ENCODE assay signal across 11 cellular contexts in genomic region chr3:188051801-188052228, GRCh38.
A peak's percentile ranks its signal among the peaks of the same experiment; 100 is the strongest.
DNase-seq lines count a peak whose midpoint lies in the region; ATAC-seq and TF ChIP-seq lines count a peak whose summit lies in the region.
"Had no signal": no experiment of that assay in that cellular context is flagged by ENCODE, and none has a peak within 500 bp of the region (broad histone marks: within the 10 kb centered on the region; RNA-seq: fewer than 3 reads in every experiment).

No MANE protein-coding gene starts in this region.

- TF ChIP-seq CTCF in choroid plexus epithelial cell (conservative IDR thresholded peaks at IDR 0.05; ENCODE audit: low read depth, low read length): no peak

- 0 out of 2 replicates have a peak, but pooled peaks cover 4% of the 10 kb centered on the region for H3K9me3 ChIP-seq in BLaER1

- no peaks in the 10 kb centered on the region for H3K36me3 ChIP-seq in BLaER1

- H3K27ac ChIP-seq in BLaER1: peak overlapping the region; percentile 11; the same call in 1 of the 2 replicates

- H3K9ac ChIP-seq in BLaER1: no peak overlapping the region

- no peak overlapping the region for H3K4me2 ChIP-seq in BLaER1

- H3K27me3 ChIP-seq in BLaER1: no peaks in the 10 kb centered on the region

- DNase-seq in choroid plexus epithelial cell (ENCODE audit: low read depth) (peak; percentile 52), inferior parietal cortex (ENCODE audit: extremely low spot score) (peak; percentile 86), posterior vena cava (ENCODE audit: low spot score) (peak; percentile 89), SK-N-DZ (ENCODE audit: low spot score) (no peak)
- DNase-seq: immature natural killer cell; NCI-H748 treated with DMSO at 0.1 percent for 48 hours; stimulated activated CD4-positive, alpha-beta T cell treated with anti-CD3 and anti-CD28 coated beads, Interleukin-2, amount 100 ng/mL, for 24 hours had no signal

- H3K4me1 ChIP-seq in BLaER1: peaks cover 52% of the 10 kb centered on the region

- intact Hi-C loops in posterior vena cava (cut with DNase I): loop anchor here in 1 of 2 donors (5.0 to 10.0 kb wide), 2 partner anchors 173 to 305 kb away; partner anchors contain the start of gene BCL6

- H3K4me3 ChIP-seq in BLaER1 (no peak overlapping the region), choroid plexus epithelial cell (ENCODE audit: low read depth, low read length) (no peak overlapping the region)

- no peaks in the 10 kb centered on the region for H4K20me1 ChIP-seq in BLaER1

- ATAC-seq in GM21529 (IDR thresholded peaks at IDR 0.05; ENCODE audit: unreplicated experiment) (no peak), HG03378 (IDR thresholded peaks at IDR 0.05; ENCODE audit: unreplicated experiment) (no peak), HG02884 (IDR thresholded peaks at IDR 0.05; ENCODE audit: unreplicated experiment) (no peak)
